In genomic region chr19:53156888-53157287, GRCh38 we compare ENCODE assay signal across 1 cellular context.
TF ChIP-seq lines count a peak whose summit lies in the region.

No MANE protein-coding gene starts in this region.

TF ChIP-seq in neural cell, 6 proteins besides CTCF, POLR2A, EP300 and RAD21:
- TF ChIP-seq TAF1 (IDR thresholded peaks at IDR 0.05; ENCODE audit: low read depth) = no peak
- no peak for TF ChIP-seq REST (IDR thresholded peaks at IDR 0.05; ENCODE audit: borderline replicate concordance)
- no peak for TF ChIP-seq POLR2AphosphoS5 (IDR thresholded peaks at IDR 0.05)
- TF ChIP-seq MXI1 (conservative IDR thresholded peaks at IDR 0.05; ENCODE audit: poor library complexity, severe bottlenecking) = no peak
- TF ChIP-seq EZH2 (IDR thresholded peaks at IDR 0.05; ENCODE audit: borderline replicate concordance, insufficient read depth, low read length, poor library complexity, severe bottlenecking) = no peak
- no peak for TF ChIP-seq SMC3 (conservative IDR thresholded peaks at IDR 0.05; ENCODE audit: poor library complexity)
